In the genomic region with DNA sequence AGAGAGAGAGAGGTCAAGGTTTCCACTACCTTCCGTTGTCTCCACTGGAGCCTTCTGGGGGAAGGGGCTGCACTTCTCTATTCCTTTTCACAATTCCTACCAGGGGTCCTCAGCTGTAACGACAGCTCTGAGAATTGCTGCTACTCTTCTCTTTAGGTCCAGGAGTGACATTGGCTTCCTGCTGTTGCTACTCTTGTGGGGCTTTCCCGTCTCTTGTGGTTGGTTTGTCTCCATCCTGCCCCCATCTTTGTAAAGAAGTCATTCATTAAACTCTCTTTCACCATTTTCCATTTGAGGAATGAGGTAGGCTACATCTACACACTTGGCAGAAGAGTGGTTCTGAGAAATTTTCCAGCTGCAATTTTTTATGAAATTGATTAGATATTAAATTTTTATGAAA, we compare ENCODE assay signal across 17 cellular contexts.
DNase-seq lines count a peak whose midpoint lies in the region; ATAC-seq lines count a peak whose summit lies in the region.
"Had no signal": no experiment of that assay in that cellular context is flagged by ENCODE, and none has a peak within 500 bp of the region (broad histone marks: within the 10 kb centered on the region; RNA-seq: fewer than 3 reads in every experiment).

No MANE protein-coding gene starts in this region.

- H3K9ac ChIP-seq in trophoblast cell (ENCODE audit: low read length), result no peak overlapping the region

- no peak overlapping the region for H2BK120ac ChIP-seq in trophoblast cell (ENCODE audit: insufficient read depth, low read length, poor library complexity)

- H3K9me3 ChIP-seq in trophoblast cell (ENCODE audit: insufficient read depth, low read depth, low read length), result no peaks in the 10 kb centered on the region
- H3K9me3 ChIP-seq: A549, HAP-1 had no signal

- H3K4me3 ChIP-seq in trophoblast cell (ENCODE audit: low read depth, low read length), result no peak overlapping the region
- H3K4me3 ChIP-seq: A549, GM12878, HAP-1 had no signal

- no peak overlapping the region for H3K18ac ChIP-seq in trophoblast cell (ENCODE audit: low read length)

- DNase-seq in trophoblast cell, result no peak
- DNase-seq in NCI-H748 (lab: John Stamatoyannopoulos, UW; ENCODE audit: unreplicated experiment), result no peak
- DNase-seq in stimulated activated CD4-positive, alpha-beta T cell treated with anti-CD3 and anti-CD28 coated beads, Interleukin-2, amount 100 ng/mL, for 48 hours, result no peak
- DNase-seq: DMS153, MV-4-11, NCI-H1417 treated with DMSO at 0.1 percent for 48 hours, NCI-H2029, NCI-H2171 treated with DMSO at 0.1 percent for 48 hours, NCI-H510A had no signal

- no peak overlapping the region for H2BK12ac ChIP-seq in trophoblast cell (ENCODE audit: low read length)

- H3K14ac ChIP-seq in trophoblast cell (ENCODE audit: low read length), result no peak overlapping the region

- no peaks in the 10 kb centered on the region for H3K79me2 ChIP-seq in trophoblast cell (ENCODE audit: control insufficient read depth, insufficient read depth, low read length, poor library complexity)

- no peak overlapping the region for H3K23ac ChIP-seq in trophoblast cell (ENCODE audit: low read length)

- H2AFZ ChIP-seq in trophoblast cell (ENCODE audit: insufficient read depth, low read length, poor library complexity), result no peak overlapping the region

- no peak overlapping the region for H4K91ac ChIP-seq in trophoblast cell (ENCODE audit: low read depth, low read length)

- no peaks in the 10 kb centered on the region for H3K79me1 ChIP-seq in trophoblast cell (ENCODE audit: low read length)

- no peak overlapping the region for H4K8ac ChIP-seq in trophoblast cell (ENCODE audit: low read depth, low read length)

- H3K27me3 ChIP-seq in trophoblast cell (ENCODE audit: insufficient read depth, low read length), result no peaks in the 10 kb centered on the region

- H3K4me1 ChIP-seq in trophoblast cell (ENCODE audit: control insufficient read depth in 1 of 2, insufficient read depth in 2 of 2, low read length in 2 of 2), result no peaks in the 10 kb centered on the region
- H3K4me1 ChIP-seq: A549 had no signal

- no CpG with 5 or more reads among the region's 3 CpGs for WGBS in trophoblast cell (ENCODE audit: extremely low coverage, insufficient coverage, insufficient read length)

- no peak overlapping the region for H2AK5ac ChIP-seq in trophoblast cell (ENCODE audit: low read length)

- H4K12ac ChIP-seq in trophoblast cell (ENCODE audit: low read depth, low read length), result no peak overlapping the region

- H3K36me3 ChIP-seq in trophoblast cell (ENCODE audit: control insufficient read depth in 1 of 2, insufficient read depth in 2 of 2, low read length in 2 of 2), result no peaks in the 10 kb centered on the region
- H3K36me3 ChIP-seq: HAP-1 had no signal

- H3K27ac ChIP-seq in trophoblast cell (ENCODE audit: low read depth, low read length), result no peak overlapping the region
- H3K27ac ChIP-seq: A549 had no signal

- H3K4me2 ChIP-seq in trophoblast cell (ENCODE audit: low read length), result no peak overlapping the region
- H3K4me2 ChIP-seq: A549 had no signal

- ATAC-seq in GM18498 (IDR thresholded peaks at IDR 0.05; ENCODE audit: unreplicated experiment) (peak; percentile 51), GM19043 (IDR thresholded peaks at IDR 0.05; ENCODE audit: low read depth, unreplicated experiment) (peak; percentile 75), HG02642 (IDR thresholded peaks at IDR 0.05; ENCODE audit: poor library complexity, unreplicated experiment) (peak; percentile 68), HG03521 (IDR thresholded peaks at IDR 0.05; ENCODE audit: unreplicated experiment) (peak; percentile 51), HG03175 (IDR thresholded peaks at IDR 0.05; ENCODE audit: unreplicated experiment) (no peak)
- ATAC-seq: A549, GM12878 had no signal

- H2BK5ac ChIP-seq in trophoblast cell (ENCODE audit: low read depth, low read length, poor library complexity), result no peak overlapping the region

- H3K4ac ChIP-seq in trophoblast cell (ENCODE audit: low read depth, low read length), result no peak overlapping the region
